In the genomic region with DNA sequence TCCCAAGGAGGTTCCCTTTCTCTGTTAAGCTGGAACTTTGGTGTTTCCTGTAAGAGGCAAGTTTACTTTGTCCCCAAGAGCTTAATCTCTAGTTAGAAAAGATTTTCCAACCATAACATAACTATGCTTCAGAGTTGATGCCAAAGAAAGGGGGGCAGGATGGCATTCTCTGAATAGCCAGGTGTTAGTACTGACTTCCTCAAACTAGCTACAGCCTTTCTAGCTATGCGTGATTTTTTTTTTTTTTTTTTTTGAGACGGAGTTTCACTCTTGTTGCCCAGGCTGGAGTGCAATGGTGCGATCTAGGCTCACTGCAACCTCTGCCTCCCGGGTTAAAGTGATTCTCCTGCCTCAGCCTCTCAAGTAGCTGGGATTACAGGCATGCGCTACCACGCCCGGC, we compare ENCODE assay signal across 6 cellular contexts. TPM values are rescaled to one million over a fixed set of nuclear protein-coding genes. Genes with fewer than 3 reads are reported as not detected.
DNase-seq lines count a peak whose midpoint lies in the region; ATAC-seq, FAIRE-seq and TF ChIP-seq lines count a peak whose summit lies in the region.
"Not testable (repeated sequence)": the region's sequence is repeated elsewhere in the genome, so short reads cannot be mapped to it uniquely, and the experiment has no call there.

No MANE protein-coding gene starts in this region.

- not testable (repeated sequence) for H3K9me2 ChIP-seq in MM.1S (replicated peaks; ENCODE audit: insufficient read depth, low read length)

- not testable (repeated sequence) for H3K27me3 Mint-ChIP-seq in activated B cell treated with CpG ODN at 0.5 μM for 24 hours; memory B cell; stimulated activated naive B cell treated with anti-CD40 and anti-IgM and Interleukin-4, amounts not matched to agents 10 μg/mL and 1 μg/mL and 100 μg/mL, for 72 hours

- not testable (repeated sequence) for H3K27ac ChIP-seq in MM.1S (ENCODE audit: low read length)

- FAIRE-seq in GM19239 (lab: Jason Lieb, UNC), result peak; percentile 59

- H3K9ac ChIP-seq in MM.1S (ENCODE audit: low read length), result not testable (repeated sequence)

- H2AFZ ChIP-seq in MM.1S (ENCODE audit: low read length), result not testable (repeated sequence)

- H3K9me3 Mint-ChIP-seq in activated B cell treated with CpG ODN at 0.5 μM for 24 hours; memory B cell; stimulated activated naive B cell treated with anti-CD40 and anti-IgM and Interleukin-4, amounts not matched to agents 10 μg/mL and 1 μg/mL and 100 μg/mL, for 72 hours: not testable (repeated sequence)

- not testable (repeated sequence) for H4K20me1 ChIP-seq in MM.1S (ENCODE audit: insufficient read depth, low read length)

- not testable (repeated sequence) for H3K4me3 Mint-ChIP-seq in activated B cell treated with CpG ODN at 0.5 μM for 24 hours; memory B cell; stimulated activated naive B cell treated with anti-CD40 and anti-IgM and Interleukin-4, amounts not matched to agents 10 μg/mL and 1 μg/mL and 100 μg/mL, for 72 hours

- intact Hi-C loops in activated B cell treated with CpG ODN at 0.5 μM for 24 hours (cut with micrococcal nuclease), result not testable (repeated sequence)

- H3F3A ChIP-seq in MM.1S (ENCODE audit: insufficient read depth, low read length), result not testable (repeated sequence)

- not testable (repeated sequence) for H3K27ac Mint-ChIP-seq in activated B cell treated with CpG ODN at 0.5 μM for 24 hours; memory B cell; stimulated activated naive B cell treated with anti-CD40 and anti-IgM and Interleukin-4, amounts not matched to agents 10 μg/mL and 1 μg/mL and 100 μg/mL, for 72 hours

- not testable (repeated sequence) for H3K4me3 ChIP-seq in GM12865 (ENCODE audit: low read depth, low read length); MM.1S (ENCODE audit: low read length)

- peak; percentile 77 for ATAC-seq in activated B cell treated with CpG ODN at 0.5 μM for 24 hours (ENCODE audit: low read depth)
- ATAC-seq in memory B cell (ENCODE audit: low read depth), result peak; percentile 94
- peak; percentile 95 to 99 for ATAC-seq in stimulated activated naive B cell treated with anti-CD40 and anti-IgM and Interleukin-4, amounts not matched to agents 10 μg/mL and 1 μg/mL and 100 μg/mL, for 72 hours (replicated peaks)

- not testable (repeated sequence) for H3K27me3 ChIP-seq in MM.1S (replicated peaks; ENCODE audit: insufficient read depth, low read length)

- not testable (repeated sequence) for H3K79me2 ChIP-seq in MM.1S (ENCODE audit: low read length)

- H3K4me2 ChIP-seq in MM.1S (ENCODE audit: low read depth, low read length), result not testable (repeated sequence)

- POLR2A ChIA-PET in activated B cell treated with CpG ODN at 0.5 μM for 24 hours (lab: Charles Lee), result not testable (repeated sequence)

- H3K36me3 Mint-ChIP-seq in activated B cell treated with CpG ODN at 0.5 μM for 24 hours (ENCODE audit: low read depth); memory B cell; stimulated activated naive B cell treated with anti-CD40 and anti-IgM and Interleukin-4, amounts not matched to agents 10 μg/mL and 1 μg/mL and 100 μg/mL, for 72 hours: not testable (repeated sequence)

- not testable (repeated sequence) for H3K4me1 ChIP-seq in MM.1S (ENCODE audit: low read length)

- DNase-seq in GM12865 (ENCODE audit: low read depth) (peak; percentile 8), MM.1S (peak; percentile 38)
- not testable (repeated sequence) for DNase-seq in GM19239 (ENCODE audit: insufficient read length, low spot score); activated B cell treated with CpG ODN at 0.5 μM for 24 hours; memory B cell (ENCODE audit: low spot score in 2 of 2); stimulated activated naive B cell treated with anti-CD40 and anti-IgM and Interleukin-4, amounts not matched to agents 10 μg/mL and 1 μg/mL and 100 μg/mL, for 72 hours

- H3K9me3 ChIP-seq in MM.1S (replicated peaks; ENCODE audit: insufficient read depth, low read length), result not testable (repeated sequence)

- H3K36me3 ChIP-seq in MM.1S (replicated peaks; ENCODE audit: insufficient read depth, low read length), result not testable (repeated sequence)

- CTCF ChIA-PET in activated B cell treated with CpG ODN at 0.5 μM for 24 hours (lab: Charles Lee), result not testable (repeated sequence)

- not testable (repeated sequence) for TF ChIP-seq CTCF in GM12865 (IDR thresholded peaks at IDR 0.05; ENCODE audit: insufficient read depth, low read depth, low read length, missing control alignments); MM.1S (IDR thresholded peaks at IDR 0.05; ENCODE audit: low read length); activated B cell treated with CpG ODN at 0.5 μM for 24 hours (IDR thresholded peaks at IDR 0.05)

- H3K4me1 Mint-ChIP-seq in activated B cell treated with CpG ODN at 0.5 μM for 24 hours; memory B cell; stimulated activated naive B cell treated with anti-CD40 and anti-IgM and Interleukin-4, amounts not matched to agents 10 μg/mL and 1 μg/mL and 100 μg/mL, for 72 hours: not testable (repeated sequence)

RNA-seq across cellular contexts. Expression of a gene that starts 39.9 kb away (rescaled TPM):
- 1.9 and 2.5 TPM in 2 replicates for total RNA-seq in activated B cell treated with CpG ODN at 0.5 μM for 24 hours
